ENCODE assay signal across 21 cellular contexts in the genomic region with DNA sequence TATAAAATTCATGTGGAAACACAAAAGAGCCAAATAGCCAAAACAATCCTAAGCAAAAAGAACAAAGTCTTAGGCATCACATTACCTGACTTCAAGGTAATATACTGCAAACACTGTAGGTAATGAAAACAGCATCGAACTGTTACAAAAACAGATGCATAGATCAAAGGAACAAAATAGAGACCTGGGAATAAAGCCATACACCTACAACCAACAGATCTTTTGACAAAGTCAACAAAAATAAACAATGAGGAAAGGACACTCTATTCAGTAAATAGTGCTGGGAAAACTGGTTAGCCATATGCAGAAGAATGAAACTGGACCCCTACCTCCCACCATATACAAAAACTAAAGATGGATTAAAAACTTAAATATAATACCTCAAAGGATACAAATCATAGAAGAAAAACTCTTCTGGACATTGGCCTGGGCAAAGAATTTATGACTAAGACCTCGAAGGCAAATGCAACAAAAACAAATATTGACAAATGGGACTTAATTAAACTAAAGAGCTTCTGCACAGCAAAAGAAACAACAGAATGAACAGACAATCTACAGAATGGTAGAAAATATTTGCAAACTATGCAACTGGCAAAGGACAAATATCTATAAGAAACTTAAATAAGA.
"Had no signal": no experiment of that assay in that cellular context is flagged by ENCODE, and none has a peak within 500 bp of the region (broad histone marks: within the 10 kb centered on the region; RNA-seq: fewer than 3 reads in every experiment).

No MANE protein-coding gene starts in this region.

- H3K4me1 ChIP-seq: neural progenitor cell, testis had no signal

- H3K27ac ChIP-seq: heart left ventricle, left lung, lower lobe of right lung, neural progenitor cell, ovary, testis, tibial nerve, upper lobe of right lung had no signal

- ATAC-seq: esophagus mucosa; heart left ventricle; left lung; lower lobe of right lung; natural killer cell; right cardiac atrium; stimulated activated memory B cell treated with anti-CD40 and anti-IgM and Interleukin-4, amounts not matched to agents 10 μg/mL and 1 μg/mL and 100 μg/mL, for 72 hours; upper lobe of right lung had no signal

- H3K27me3 ChIP-seq: heart left ventricle, left lung, neural progenitor cell, ovary, testis, tibial nerve, upper lobe of right lung had no signal

- FAIRE-seq: endometrium, frontal cortex had no signal

- H3K9ac ChIP-seq: neural progenitor cell had no signal

- DNase-seq: effector memory CD4-positive, alpha-beta T cell; heart left ventricle; islet precursor cell; left lung; lower lobe of right lung; natural killer cell; nucleus accumbens; ovary; right cardiac atrium; stimulated activated CD4-positive, alpha-beta T cell treated with anti-CD3 and anti-CD28 coated beads, Interleukin-15, amount 100 ng/mL, for 24 hours; stimulated activated CD4-positive, alpha-beta T cell treated with anti-CD3 and anti-CD28 coated beads, Interleukin-1b, Interleukin-23, amount 100 ng/mL, for 48 hours; stimulated activated CD4-positive, alpha-beta T cell treated with anti-CD3 and anti-CD28 coated beads, Interleukin-4, amount 100 ng/mL, for 24 hours; testis; upper lobe of right lung had no signal

- H3K9me3 ChIP-seq: lower lobe of right lung, ovary, testis, tibial nerve, upper lobe of right lung had no signal

- H3K4me3 ChIP-seq: heart left ventricle, left lung, lower lobe of right lung, neural progenitor cell, ovary, smooth muscle cell, testis, tibial nerve, upper lobe of right lung had no signal

- H2AFZ ChIP-seq: neural progenitor cell had no signal

- H3K36me3 ChIP-seq: heart left ventricle, left lung, lower lobe of right lung, neural progenitor cell, ovary, tibial nerve, upper lobe of right lung had no signal

- H3K4me2 ChIP-seq: neural progenitor cell, smooth muscle cell had no signal
